Comparison of ENCODE assay signal across 14 cellular contexts in genomic region chr16:22316411-22316811, GRCh38. TPM values are rescaled to one million over a fixed set of nuclear protein-coding genes. Genes with fewer than 3 reads are reported as not detected.
DNase-seq lines count a peak whose midpoint lies in the region; ATAC-seq and TF ChIP-seq lines count a peak whose summit lies in the region.
"Had no signal": no experiment of that assay in that cellular context is flagged by ENCODE, and none has a peak within 500 bp of the region (broad histone marks: within the 10 kb centered on the region; RNA-seq: fewer than 3 reads in every experiment).

No MANE protein-coding gene starts in this region.

- no peaks in the 10 kb centered on the region for H3K9me3 Mint-ChIP-seq in stimulated activated naive CD8-positive, alpha-beta T cell treated with anti-CD3 and anti-CD28 coated beads, Interleukin-15, Interleukin-2, amounts not matched to agents 100 ng/mL and 50 ng/mL, for 24 hours
- H3K9me3 Mint-ChIP-seq in natural killer cell treated with Interleukin-12 subunit alpha and Interleukin-12 subunit beta and Interleukin-15 and Interleukin-18, amount 100 ng/mL, for 72 hours = no peaks in the 10 kb centered on the region
- H3K9me3 Mint-ChIP-seq in osteocyte (ENCODE audit: unreplicated experiment) = no peaks in the 10 kb centered on the region
- H3K9me3 Mint-ChIP-seq: HFFc6 had no signal

- H3K4me1 Mint-ChIP-seq in stimulated activated naive CD8-positive, alpha-beta T cell treated with anti-CD3 and anti-CD28 coated beads, Interleukin-15, Interleukin-2, amounts not matched to agents 100 ng/mL and 50 ng/mL, for 24 hours (ENCODE audit: low read depth) = no peaks in the 10 kb centered on the region
- peaks cover 0 to 2% of the 10 kb centered on the region in 2 donors for H3K4me1 Mint-ChIP-seq in natural killer cell treated with Interleukin-12 subunit alpha and Interleukin-12 subunit beta and Interleukin-15 and Interleukin-18, amount 100 ng/mL, for 72 hours (ENCODE audit: low read depth in 2 of 2)
- H3K4me1 Mint-ChIP-seq in osteocyte (ENCODE audit: unreplicated experiment) = no peaks in the 10 kb centered on the region
- H3K4me1 Mint-ChIP-seq: B cell had no signal

- ATAC-seq in stimulated activated naive CD8-positive, alpha-beta T cell treated with anti-CD3 and anti-CD28 coated beads, Interleukin-15, Interleukin-2, amounts not matched to agents 100 U/mL and 50 U/mL, for 24 hours = no peak
- ATAC-seq in natural killer cell treated with Interleukin-12 subunit alpha and Interleukin-12 subunit beta and Interleukin-15 and Interleukin-18, amount 100 ng/mL, for 72 hours = peak; percentile 13 to 37

- H3K36me3 Mint-ChIP-seq in stimulated activated naive CD8-positive, alpha-beta T cell treated with anti-CD3 and anti-CD28 coated beads, Interleukin-15, Interleukin-2, amounts not matched to agents 100 ng/mL and 50 ng/mL, for 24 hours (ENCODE audit: low read depth) = peaks cover 61% of the 10 kb centered on the region
- H3K36me3 Mint-ChIP-seq in natural killer cell treated with Interleukin-12 subunit alpha and Interleukin-12 subunit beta and Interleukin-15 and Interleukin-18, amount 100 ng/mL, for 72 hours = peaks cover 20% of the 10 kb centered on the region
- peaks cover 26% of the 10 kb centered on the region for H3K36me3 Mint-ChIP-seq in osteocyte (ENCODE audit: unreplicated experiment)

- H3K27ac Mint-ChIP-seq in stimulated activated naive CD8-positive, alpha-beta T cell treated with anti-CD3 and anti-CD28 coated beads, Interleukin-15, Interleukin-2, amounts not matched to agents 100 ng/mL and 50 ng/mL, for 24 hours = peak overlapping the region; percentile 49
- no peak overlapping the region for H3K27ac Mint-ChIP-seq in natural killer cell treated with Interleukin-12 subunit alpha and Interleukin-12 subunit beta and Interleukin-15 and Interleukin-18, amount 100 ng/mL, for 72 hours
- H3K27ac Mint-ChIP-seq in osteocyte (ENCODE audit: unreplicated experiment) = no peak overlapping the region
- H3K27ac Mint-ChIP-seq: CD4-positive, CD25-positive, alpha-beta regulatory T cell; HFFc6 had no signal

- TF ChIP-seq CTCF in osteocyte (IDR thresholded peaks at IDR 0.05) = no peak

- H3K4me3 Mint-ChIP-seq in stimulated activated naive CD8-positive, alpha-beta T cell treated with anti-CD3 and anti-CD28 coated beads, Interleukin-15, Interleukin-2, amounts not matched to agents 100 ng/mL and 50 ng/mL, for 24 hours = no peak overlapping the region
- H3K4me3 Mint-ChIP-seq in natural killer cell treated with Interleukin-12 subunit alpha and Interleukin-12 subunit beta and Interleukin-15 and Interleukin-18, amount 100 ng/mL, for 72 hours = no peak overlapping the region
- H3K4me3 Mint-ChIP-seq in osteocyte (ENCODE audit: unreplicated experiment) = no peak overlapping the region
- H3K4me3 Mint-ChIP-seq: B cell; CD4-positive, CD25-positive, alpha-beta regulatory T cell; HFFc6 had no signal

- peak; percentile 1 for DNase-seq in activated CD4-positive, alpha-beta T cell treated with anti-CD3 and anti-CD28 coated beads for 48 hours
- DNase-seq in activated CD4-positive, alpha-beta T cell treated with anti-CD3 and anti-CD28 coated beads for 1 hour = no peak
- no peak for DNase-seq in stimulated activated naive CD8-positive, alpha-beta T cell treated with anti-CD3 and anti-CD28 coated beads, Interleukin-15, Interleukin-2, amounts not matched to agents 100 U/mL and 50 U/mL, for 24 hours
- DNase-seq in natural killer cell treated with Interleukin-12 subunit alpha and Interleukin-12 subunit beta and Interleukin-15 and Interleukin-18, amount 100 ng/mL, for 72 hours (ENCODE audit: low spot score) = no peak
- DNase-seq in OCI-M1 (lab: John Stamatoyannopoulos, UW) (no peak), osteocyte (ENCODE audit: extremely low spot score, unreplicated experiment) (no peak), NCI-H1092 treated with DMSO at 0.1 percent for 48 hours (lab: John Stamatoyannopoulos, UW) (no peak)
- DNase-seq: CD4-positive, CD25-positive, alpha-beta regulatory T cell; HFFc6; NCI-H1436 treated with DMSO at 0.1 percent for 48 hours; NCI-H82; PC-9 had no signal

- H3K27me3 Mint-ChIP-seq in stimulated activated naive CD8-positive, alpha-beta T cell treated with anti-CD3 and anti-CD28 coated beads, Interleukin-15, Interleukin-2, amounts not matched to agents 100 ng/mL and 50 ng/mL, for 24 hours = no peaks in the 10 kb centered on the region
- no peaks in the 10 kb centered on the region for H3K27me3 Mint-ChIP-seq in natural killer cell treated with Interleukin-12 subunit alpha and Interleukin-12 subunit beta and Interleukin-15 and Interleukin-18, amount 100 ng/mL, for 72 hours
- H3K27me3 Mint-ChIP-seq in osteocyte (ENCODE audit: unreplicated experiment) = no peaks in the 10 kb centered on the region
- H3K27me3 Mint-ChIP-seq: B cell; CD4-positive, CD25-positive, alpha-beta regulatory T cell had no signal

RNA-seq across cellular contexts. Expression of gene POLR3E, which starts 19.2 kb away (rescaled TPM):
- 100 to 1,000 TPM in 1 of 2 donors, 10 to 100 TPM in 1; 54.7 to 114 TPM for total RNA-seq in natural killer cell treated with Interleukin-12 subunit alpha and Interleukin-12 subunit beta and Interleukin-15 and Interleukin-18, amount 100 ng/mL, for 72 hours
- total RNA-seq in osteocyte = 34.4 and 44.1 TPM in 2 replicates

RNA-seq across cellular contexts. Expression of gene CDR2, which starts 58.0 kb away (rescaled TPM):
- total RNA-seq in natural killer cell treated with Interleukin-12 subunit alpha and Interleukin-12 subunit beta and Interleukin-15 and Interleukin-18, amount 100 ng/mL, for 72 hours = 10 to 100 TPM; 41.5 to 47.6 TPM
- total RNA-seq in osteocyte = 22.8 and 23.7 TPM in 2 replicates
